Comparison of ENCODE assay signal across 22 cellular contexts in the genomic region with DNA sequence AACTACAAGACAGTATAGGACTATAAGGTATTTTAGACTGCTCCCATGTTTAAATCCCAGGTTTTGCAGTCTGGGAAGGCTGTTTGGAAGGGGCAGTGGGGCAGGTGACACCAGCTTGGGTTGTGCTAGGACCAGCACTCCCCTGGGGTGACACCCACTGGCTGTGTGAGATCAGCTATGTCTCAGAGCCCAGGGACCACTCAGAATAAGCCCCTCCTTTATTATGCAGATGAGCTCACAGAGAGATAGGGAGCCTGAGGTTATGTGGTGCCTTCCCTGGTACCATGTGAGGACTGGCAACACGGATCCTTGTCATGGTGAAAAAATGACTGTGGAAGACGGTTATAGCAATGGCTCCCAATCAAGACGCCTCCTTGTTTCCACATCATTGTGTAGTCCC.
"Had no signal": no experiment of that assay in that cellular context is flagged by ENCODE, and none has a peak within 500 bp of the region (broad histone marks: within the 10 kb centered on the region; RNA-seq: fewer than 3 reads in every experiment).

No MANE protein-coding gene starts in this region.

- H3K4me1 ChIP-seq: adrenal gland, breast epithelium, sigmoid colon, upper lobe of right lung had no signal

- H3K9me3 Mint-ChIP-seq: activated CD4-positive, alpha-beta memory T cell treated with anti-CD3 and anti-CD28 coated beads for 36 hours; activated naive CD4-positive, alpha-beta T cell treated with anti-CD3 and anti-CD28 coated beads, Interleukin-2, amount 50 U/mL, for 72 hours; activated T-cell treated with anti-CD3 and anti-CD28 coated beads, Interleukin-2, amount 50 U/mL, for 24 hours; nephron; stimulated activated memory B cell treated with anti-CD40 and anti-IgM and Interleukin-4, amounts not matched to agents 10 μg/mL and 1 μg/mL and 100 μg/mL, for 72 hours had no signal

- H3K27me3 Mint-ChIP-seq: activated T-cell treated with anti-CD3 and anti-CD28 coated beads, Interleukin-2, amount 50 U/mL, for 24 hours had no signal

- H3K36me3 Mint-ChIP-seq: activated CD4-positive, alpha-beta memory T cell treated with anti-CD3 and anti-CD28 coated beads for 36 hours; activated naive CD4-positive, alpha-beta T cell treated with anti-CD3 and anti-CD28 coated beads, Interleukin-2, amount 50 U/mL, for 72 hours; mesothelial cell of epicardium; stimulated activated memory B cell treated with anti-CD40 and anti-IgM and Interleukin-4, amounts not matched to agents 10 μg/mL and 1 μg/mL and 100 μg/mL, for 72 hours had no signal

- H3K27ac Mint-ChIP-seq: activated CD4-positive, alpha-beta memory T cell treated with anti-CD3 and anti-CD28 coated beads for 36 hours; activated T-cell treated with anti-CD3 and anti-CD28 coated beads, Interleukin-2, amount 50 U/mL, for 24 hours; mesothelial cell of epicardium; nephron; stimulated activated memory B cell treated with anti-CD40 and anti-IgM and Interleukin-4, amounts not matched to agents 10 μg/mL and 1 μg/mL and 100 μg/mL, for 72 hours had no signal

- H3K27ac ChIP-seq: adrenal gland, breast epithelium, sigmoid colon, upper lobe of right lung, WERI-Rb-1 had no signal

- H3K27me3 ChIP-seq: adrenal gland, breast epithelium, sigmoid colon, upper lobe of right lung had no signal

- ATAC-seq: stimulated activated memory B cell treated with anti-CD40 and anti-IgM and Interleukin-4, amounts not matched to agents 10 μg/mL and 1 μg/mL and 100 μg/mL, for 72 hours; upper lobe of right lung had no signal

- H3K4me3 ChIP-seq: adrenal gland, breast epithelium, lung, sigmoid colon, upper lobe of right lung had no signal

- DNase-seq: activated gamma-delta T cell treated with Interleukin-2 at 50 U/mL for 16 hours; activated T-cell treated with anti-CD3 and anti-CD28 coated beads, Interleukin-2, amount 50 U/mL, for 24 hours; adrenal gland; cortex of kidney; erythroblast; foreskin melanocyte; hypothalamus; islet precursor cell; occipital lobe; posterior cingulate gyrus; sigmoid colon; stimulated activated CD4-positive, alpha-beta T cell treated with anti-CD3 and anti-CD28 coated beads, Interleukin-4, amount 100 ng/mL, for 24 hours; T-helper 2 cell; upper lobe of right lung; WERI-Rb-1 had no signal

- H3K36me3 ChIP-seq: adrenal gland, breast epithelium, sigmoid colon, upper lobe of right lung, WERI-Rb-1 had no signal

- H3K4me3 Mint-ChIP-seq: activated CD4-positive, alpha-beta memory T cell treated with anti-CD3 and anti-CD28 coated beads for 36 hours; activated T-cell treated with anti-CD3 and anti-CD28 coated beads, Interleukin-2, amount 50 U/mL, for 24 hours; mesothelial cell of epicardium; nephron; stimulated activated memory B cell treated with anti-CD40 and anti-IgM and Interleukin-4, amounts not matched to agents 10 μg/mL and 1 μg/mL and 100 μg/mL, for 72 hours had no signal

- H3K9me3 ChIP-seq: adrenal gland, breast epithelium, sigmoid colon, upper lobe of right lung had no signal
